22 cellular contexts compared by ENCODE assay signal in genomic region chr18:59801576-59801975, GRCh38.
A peak's percentile ranks its signal among the peaks of the same experiment; 100 is the strongest.
DNase-seq lines count a peak whose midpoint lies in the region; ATAC-seq, FAIRE-seq and TF ChIP-seq lines count a peak whose summit lies in the region.
"Had no signal": no experiment of that assay in that cellular context is flagged by ENCODE, and none has a peak within 500 bp of the region (broad histone marks: within the 10 kb centered on the region; RNA-seq: fewer than 3 reads in every experiment).

No MANE protein-coding gene starts in this region.

- H3K27ac ChIP-seq in tibial nerve = no peak overlapping the region
- H3K27ac ChIP-seq in right lobe of liver = no peak overlapping the region
- H3K27ac ChIP-seq: C4-2B, Peyer's patch, SJCRH30 had no signal

- TF ChIP-seq EP300 in tibial nerve (IDR thresholded peaks at IDR 0.05) = no peak

- H3K4me1 Mint-ChIP-seq in activated CD8-positive, alpha-beta T cell treated with anti-CD3 and anti-CD28 coated beads, Interleukin-2, amount 10 ng/mL, durations not matched to agents 7 days and 5 days (ENCODE audit: low read depth) = peaks cover 9% of the 10 kb centered on the region
- peaks cover 6% of the 10 kb centered on the region for H3K4me1 Mint-ChIP-seq in activated CD8-positive, alpha-beta T cell treated with anti-CD3 and anti-CD28 coated beads for 36 hours (ENCODE audit: low read depth)
- H3K4me1 Mint-ChIP-seq in central memory CD8-positive, alpha-beta T cell = peaks cover 11% of the 10 kb centered on the region
- H3K4me1 Mint-ChIP-seq: H9 had no signal

- no peak for TF ChIP-seq POLR2A in GM12891 (IDR thresholded peaks at IDR 0.05; ENCODE audit: low read depth, low read length)
- TF ChIP-seq POLR2A in tibial nerve (IDR thresholded peaks at IDR 0.05) = no peak
- TF ChIP-seq POLR2A in right lobe of liver (IDR thresholded peaks at IDR 0.05) = no peak

- peak; percentile 35 for FAIRE-seq in GM12891 (lab: Jason Lieb, UNC)
- FAIRE-seq: GM12878, HTR-8/SVneo had no signal

- no peak for TF ChIP-seq CTCF in activated CD8-positive, alpha-beta T cell treated with anti-CD3 and anti-CD28 coated beads for 36 hours (IDR thresholded peaks at IDR 0.05)
- no peak for TF ChIP-seq CTCF in tibial nerve (IDR thresholded peaks at IDR 0.05)
- TF ChIP-seq CTCF in right lobe of liver (IDR thresholded peaks at IDR 0.05) = no peak

- CTCF ChIA-PET in activated CD8-positive, alpha-beta T cell treated with anti-CD3 and anti-CD28 coated beads, Interleukin-2, amount 10 ng/mL, durations not matched to agents 7 days and 5 days (lab: Charles Lee) = interaction anchor here (3.2 kb wide), 1 partner anchor 22 kb away, joined by 18 read pairs; no protein-coding TSS in a partner anchor
- CTCF ChIA-PET in activated CD8-positive, alpha-beta T cell treated with anti-CD3 and anti-CD28 coated beads for 36 hours (lab: Charles Lee) = interaction anchor here (1.1 to 2.1 kb wide), 3 partner anchors 17 to 33 kb away, joined by 3 to 9 read pairs (median 4); no protein-coding TSS in a partner anchor

- H3K36me3 Mint-ChIP-seq in activated CD8-positive, alpha-beta T cell treated with anti-CD3 and anti-CD28 coated beads, Interleukin-2, amount 10 ng/mL, durations not matched to agents 7 days and 5 days (ENCODE audit: low read depth) = no peaks in the 10 kb centered on the region
- H3K36me3 Mint-ChIP-seq in activated CD8-positive, alpha-beta T cell treated with anti-CD3 and anti-CD28 coated beads for 36 hours (ENCODE audit: low read depth) = no peaks in the 10 kb centered on the region
- H3K36me3 Mint-ChIP-seq in central memory CD8-positive, alpha-beta T cell (ENCODE audit: insufficient read depth) = peaks cover 2% of the 10 kb centered on the region

- no peak for ATAC-seq in activated CD8-positive, alpha-beta T cell treated with anti-CD3 and anti-CD28 coated beads, Interleukin-2, amount 10 ng/mL, durations not matched to agents 7 days and 5 days
- ATAC-seq in activated CD8-positive, alpha-beta T cell treated with anti-CD3 and anti-CD28 coated beads for 36 hours = no peak
- ATAC-seq in central memory CD8-positive, alpha-beta T cell (replicated peaks; ENCODE audit: extremely low read depth, poor library complexity, severe bottlenecking) = no peak
- ATAC-seq in GM18867 (IDR thresholded peaks at IDR 0.05; ENCODE audit: unreplicated experiment) (no peak), right lobe of liver (no peak)

- H3K27me3 ChIP-seq in tibial nerve (no peaks in the 10 kb centered on the region), right lobe of liver (no peaks in the 10 kb centered on the region)
- H3K27me3 ChIP-seq: Peyer's patch, SJCRH30 had no signal

- H3K9me3 ChIP-seq in tibial nerve = no peaks in the 10 kb centered on the region
- H3K9me3 ChIP-seq in right lobe of liver = no peaks in the 10 kb centered on the region
- H3K9me3 ChIP-seq: Peyer's patch, SJCRH30 had no signal

- H3K36me3 ChIP-seq in tibial nerve = no peaks in the 10 kb centered on the region
- H3K36me3 ChIP-seq in right lobe of liver = no peaks in the 10 kb centered on the region
- H3K36me3 ChIP-seq: Peyer's patch, SJCRH30 had no signal

- intact Hi-C loops in activated CD8-positive, alpha-beta T cell treated with anti-CD3 and anti-CD28 coated beads for 36 hours (cut with micrococcal nuclease) = no loop called here
- intact Hi-C loops in right lobe of liver (cut with DNase I) = no loop called here

- no peak overlapping the region for H3K4me3 ChIP-seq in tibial nerve
- H3K4me3 ChIP-seq in right lobe of liver = no peak overlapping the region
- H3K4me3 ChIP-seq: GM12878, Peyer's patch, SJCRH30 had no signal

- 95 to 98% methylated on average over 6 of the region's 6 CpGs for WGBS in tibial nerve, 2 donors
- 90% methylated on average over 5 of the region's 6 CpGs for WGBS in right lobe of liver (ENCODE audit: insufficient coverage, low coverage, low lambda C conversion rate, missing lambda C conversion rate)

- H3K27ac Mint-ChIP-seq in activated CD8-positive, alpha-beta T cell treated with anti-CD3 and anti-CD28 coated beads, Interleukin-2, amount 10 ng/mL, durations not matched to agents 7 days and 5 days = peak overlapping the region; percentile 28
- no peak overlapping the region for H3K27ac Mint-ChIP-seq in activated CD8-positive, alpha-beta T cell treated with anti-CD3 and anti-CD28 coated beads for 36 hours
- peak overlapping the region; percentile 83 for H3K27ac Mint-ChIP-seq in central memory CD8-positive, alpha-beta T cell (ENCODE audit: low read depth)
- H3K27ac Mint-ChIP-seq: H9; HFFc6; T-helper 1 cell treated with Interleukin-12 subunit alpha and Interleukin-12 subunit beta and Interleukin-4 antibody, amounts not matched to agents 30 μg/mL and 1 μg/mL, for 36 hours had no signal

- POLR2A ChIA-PET in activated CD8-positive, alpha-beta T cell treated with anti-CD3 and anti-CD28 coated beads, Interleukin-2, amount 10 ng/mL, durations not matched to agents 7 days and 5 days (lab: Charles Lee) = interaction anchor here (1.0 kb wide), 1 partner anchor 99 kb away, joined by 3 read pairs; no protein-coding TSS in a partner anchor
- POLR2A ChIA-PET in activated CD8-positive, alpha-beta T cell treated with anti-CD3 and anti-CD28 coated beads for 36 hours (lab: Charles Lee) = interaction anchor here (1.4 kb wide), 1 partner anchor 97 kb away, joined by 3 read pairs; no protein-coding TSS in a partner anchor

- H3K9me3 Mint-ChIP-seq in activated CD8-positive, alpha-beta T cell treated with anti-CD3 and anti-CD28 coated beads, Interleukin-2, amount 10 ng/mL, durations not matched to agents 7 days and 5 days (ENCODE audit: insufficient read depth) = no peaks in the 10 kb centered on the region
- no peaks in the 10 kb centered on the region for H3K9me3 Mint-ChIP-seq in activated CD8-positive, alpha-beta T cell treated with anti-CD3 and anti-CD28 coated beads for 36 hours
- no peaks in the 10 kb centered on the region for H3K9me3 Mint-ChIP-seq in central memory CD8-positive, alpha-beta T cell
- H3K9me3 Mint-ChIP-seq: H9; HFFc6; T-helper 1 cell treated with Interleukin-12 subunit alpha and Interleukin-12 subunit beta and Interleukin-4 antibody, amounts not matched to agents 30 μg/mL and 1 μg/mL, for 36 hours had no signal

- H3K27me3 Mint-ChIP-seq in activated CD8-positive, alpha-beta T cell treated with anti-CD3 and anti-CD28 coated beads, Interleukin-2, amount 10 ng/mL, durations not matched to agents 7 days and 5 days (ENCODE audit: low read depth) = peaks cover 5% of the 10 kb centered on the region
- peaks cover 2% of the 10 kb centered on the region for H3K27me3 Mint-ChIP-seq in activated CD8-positive, alpha-beta T cell treated with anti-CD3 and anti-CD28 coated beads for 36 hours
- H3K27me3 Mint-ChIP-seq in central memory CD8-positive, alpha-beta T cell = no peaks in the 10 kb centered on the region

- no peak overlapping the region for H3K4me3 Mint-ChIP-seq in activated CD8-positive, alpha-beta T cell treated with anti-CD3 and anti-CD28 coated beads, Interleukin-2, amount 10 ng/mL, durations not matched to agents 7 days and 5 days
- H3K4me3 Mint-ChIP-seq in activated CD8-positive, alpha-beta T cell treated with anti-CD3 and anti-CD28 coated beads for 36 hours = no peak overlapping the region
- peak overlapping the region; percentile 46 for H3K4me3 Mint-ChIP-seq in central memory CD8-positive, alpha-beta T cell
- H3K4me3 Mint-ChIP-seq: H9; HFFc6; T-helper 1 cell treated with Interleukin-12 subunit alpha and Interleukin-12 subunit beta and Interleukin-4 antibody, amounts not matched to agents 30 μg/mL and 1 μg/mL, for 36 hours had no signal

- H3K4me1 ChIP-seq in tibial nerve (no peaks in the 10 kb centered on the region), right lobe of liver (no peaks in the 10 kb centered on the region)
- H3K4me1 ChIP-seq: Peyer's patch, SJCRH30 had no signal

- no peak for DNase-seq in activated CD8-positive, alpha-beta T cell treated with anti-CD3 and anti-CD28 coated beads, Interleukin-2, amount 10 ng/mL, durations not matched to agents 7 days and 5 days
- DNase-seq in activated CD8-positive, alpha-beta T cell treated with anti-CD3 and anti-CD28 coated beads for 36 hours = no peak
- DNase-seq in GM12891 (ENCODE audit: insufficient read length, low spot score) = no peak
- peak; percentile 76 for DNase-seq in NCI-H82 (lab: John Stamatoyannopoulos, UW)
- DNase-seq in central memory CD8-positive, alpha-beta T cell (ENCODE audit: low spot score in 2 of 2) = no peak
- DNase-seq in tibial nerve (ENCODE audit: low spot score in 2 of 2) = no peak
- DNase-seq in right lobe of liver = no peak
- DNase-seq: 8988T, DND-41, H9, HFFc6, KG1, NCI-H1092 treated with DMSO at 0.1 percent for 48 hours, NCI-H1436 treated with DMSO at 0.1 percent for 48 hours, NCI-H1930, Peyer's patch, SJCRH30 had no signal

TF ChIP-seq in GM12891, 5 proteins besides CTCF, POLR2A, EP300 and RAD21:
- no peak for TF ChIP-seq TAF1 (IDR thresholded peaks at IDR 0.05; ENCODE audit: low read depth, low read length)
- TF ChIP-seq PAX5 (IDR thresholded peaks at IDR 0.05; ENCODE audit: insufficient read depth, low read length, severe bottlenecking) = no peak
- no peak for TF ChIP-seq SPI1 (IDR thresholded peaks at IDR 0.05; ENCODE audit: low read depth, low read length)
TF ChIP-seq in GM12891: peak in this region for 0.
